Comparison of ENCODE assay signal across 1 cellular context in genomic region chr2:127157114-127157513, GRCh38.
TF ChIP-seq lines count a peak whose summit lies in the region.

No MANE protein-coding gene starts in this region.

TF ChIP-seq in GM23338, 12 proteins besides CTCF, POLR2A, EP300 and RAD21 (continued from another document):
- no peak for TF ChIP-seq ZNF462 (CRISPR knock-in tag; IDR thresholded peaks at IDR 0.05)
- TF ChIP-seq EZH2 (IDR thresholded peaks at IDR 0.05; ENCODE audit: low read depth, unreplicated experiment): no peak
- TF ChIP-seq ZNF114 (CRISPR knock-in tag; IDR thresholded peaks at IDR 0.05): no peak
- no peak for TF ChIP-seq CREB1 (CRISPR knock-in tag; IDR thresholded peaks at IDR 0.05; ENCODE audit: low read depth)
- TF ChIP-seq JUNB (IDR thresholded peaks at IDR 0.05; ENCODE audit: unreplicated experiment): no peak
- no peak for TF ChIP-seq NANOG (IDR thresholded peaks at IDR 0.05; ENCODE audit: borderline replicate concordance)
- TF ChIP-seq EZH2phosphoT487 (IDR thresholded peaks at IDR 0.05; ENCODE audit: unreplicated experiment): no peak
- no peak for TF ChIP-seq POLR2AphosphoS5 (IDR thresholded peaks at IDR 0.05; ENCODE audit: low read depth)
TF ChIP-seq in GM23338: peak in this region for 0.
